ENCODE assay signal across 11 cellular contexts in genomic region chr1:7469255-7469938, GRCh38.
DNase-seq lines count a peak whose midpoint lies in the region; ATAC-seq, FAIRE-seq and TF ChIP-seq lines count a peak whose summit lies in the region.
"Had no signal": no experiment of that assay in that cellular context is flagged by ENCODE, and none has a peak within 500 bp of the region (broad histone marks: within the 10 kb centered on the region; RNA-seq: fewer than 3 reads in every experiment).

No MANE protein-coding gene starts in this region.

- no peak overlapping the region for H4K8ac ChIP-seq in H1 (ENCODE audit: extremely low read depth, insufficient read depth, low read length)

- no peak overlapping the region for H2BK20ac ChIP-seq in H1 (ENCODE audit: low read length)

- no peak overlapping the region for H3K27ac ChIP-seq in H1 (ENCODE audit: low read depth, low read length)
- H3K27ac ChIP-seq: body of pancreas, left lung, transverse colon had no signal

- ATAC-seq in activated CD8-positive, alpha-beta T cell treated with anti-CD3 and anti-CD28 coated beads for 36 hours = no peak
- ATAC-seq: body of pancreas, left lung had no signal

- TF ChIP-seq EP300 in H1 (IDR thresholded peaks at IDR 0.05; ENCODE audit: borderline replicate concordance in 1 of 2, low read depth in 2 of 2, low read length in 2 of 2) = no peak

- intact Hi-C loops in activated CD8-positive, alpha-beta T cell treated with anti-CD3 and anti-CD28 coated beads for 36 hours (cut with micrococcal nuclease) = no loop called here

- H3K9me3 ChIP-seq in MG63 (no peaks in the 10 kb centered on the region), H1 (ENCODE audit: insufficient read depth in 2 of 2, low read depth in 1 of 2, low read length in 1 of 2) (no peaks in the 10 kb centered on the region)
- H3K9me3 ChIP-seq: body of pancreas, left lung, transverse colon had no signal

- no peak for FAIRE-seq in H1 (lab: Jason Lieb, UNC)

- H3K79me1 ChIP-seq in H1 (ENCODE audit: low read depth, low read length) = no peaks in the 10 kb centered on the region

- no peaks in the 10 kb centered on the region for H3K4me1 Mint-ChIP-seq in activated CD8-positive, alpha-beta T cell treated with anti-CD3 and anti-CD28 coated beads for 36 hours (ENCODE audit: low read depth)

- H3K18ac ChIP-seq in H1 (ENCODE audit: extremely low read depth, low read length) = no peak overlapping the region

- H3K36me3 ChIP-seq in MG63 (no peaks in the 10 kb centered on the region), H1 (ENCODE audit: control insufficient read depth in 2 of 4, insufficient read depth in 4 of 4, low read length in 3 of 4) (no peaks in the 10 kb centered on the region)
- H3K36me3 ChIP-seq: left lung, transverse colon had no signal

- no peak overlapping the region for H4K5ac ChIP-seq in H1 (ENCODE audit: insufficient read length, low read depth, low read length)

- no peak overlapping the region for H2BK120ac ChIP-seq in H1 (replicated peaks; ENCODE audit: low read depth, low read length)

- H3K4me3 ChIP-seq in MG63 (no peak overlapping the region), H1 (ENCODE audit: extremely low read depth in 1 of 4, insufficient read depth in 2 of 4, low read depth in 3 of 4, low read length in 4 of 4) (no peak overlapping the region), skeletal muscle cell (ENCODE audit: low read depth, low read length) (no peak overlapping the region)
- H3K4me3 ChIP-seq: body of pancreas, left lung, transverse colon had no signal

- no peaks in the 10 kb centered on the region for H3K27me3 Mint-ChIP-seq in activated CD8-positive, alpha-beta T cell treated with anti-CD3 and anti-CD28 coated beads for 36 hours

- H3K9me3 Mint-ChIP-seq in activated CD8-positive, alpha-beta T cell treated with anti-CD3 and anti-CD28 coated beads for 36 hours = no peaks in the 10 kb centered on the region

- no peaks in the 10 kb centered on the region for H3K36me3 Mint-ChIP-seq in activated CD8-positive, alpha-beta T cell treated with anti-CD3 and anti-CD28 coated beads for 36 hours (ENCODE audit: low read depth)

- no peak overlapping the region for H3K9ac ChIP-seq in H1 (replicated peaks in 1 of 4; ENCODE audit: extremely low read depth in 1 of 4, low read depth in 3 of 4, low read length in 3 of 4)

- no peak for TF ChIP-seq CTCF in H1 (IDR thresholded peaks at IDR 0.05; ENCODE audit: control extremely low read depth in 1 of 3, insufficient read depth in 1 of 3, low read depth in 1 of 3, low read length in 3 of 3)
- no peak for TF ChIP-seq CTCF in activated CD8-positive, alpha-beta T cell treated with anti-CD3 and anti-CD28 coated beads for 36 hours (IDR thresholded peaks at IDR 0.05)

- no peaks in the 10 kb centered on the region for H3K27me3 ChIP-seq in MG63
- H3K27me3 ChIP-seq in H1 (replicated peaks in 1 of 4; ENCODE audit: control insufficient read depth in 3 of 4, extremely low read depth in 1 of 4, insufficient read depth in 3 of 4, low read length in 3 of 4) = no peaks in the 10 kb centered on the region; a peak in 1 of 7 replicates
- H3K27me3 ChIP-seq: body of pancreas, left lung, transverse colon had no signal

- H3K79me2 ChIP-seq in H1 (ENCODE audit: control insufficient read depth in 1 of 2, insufficient read depth in 2 of 2, low read length in 2 of 2) = no peaks in the 10 kb centered on the region

- POLR2A ChIA-PET in H1 (lab: Charles Lee; ENCODE audit: partially characterized antibody) = no interaction called here
- POLR2A ChIA-PET in activated CD8-positive, alpha-beta T cell treated with anti-CD3 and anti-CD28 coated beads for 36 hours (lab: Charles Lee) = no interaction called here

- CTCF ChIA-PET in H1 (lab: Charles Lee; ENCODE audit: partially characterized antibody) = interaction anchor here (0.8 to 9.2 kb wide), 4 partner anchors 14 to 176 kb away, joined by 3 to 97 read pairs (median 3); no protein-coding TSS in a partner anchor
- CTCF ChIA-PET in activated CD8-positive, alpha-beta T cell treated with anti-CD3 and anti-CD28 coated beads for 36 hours (lab: Charles Lee) = no interaction called here

- H3K27ac Mint-ChIP-seq in activated CD8-positive, alpha-beta T cell treated with anti-CD3 and anti-CD28 coated beads for 36 hours = no peak overlapping the region

- H2BK5ac ChIP-seq in H1 (ENCODE audit: low read depth, low read length) = no peak overlapping the region

- H2BK15ac ChIP-seq in H1 (ENCODE audit: low read length) = 0 out of 2 replicates have a peak overlapping the region, but pooled peaks have one; percentile 18

- no peak overlapping the region for H3K14ac ChIP-seq in H1 (ENCODE audit: insufficient read length)

- H4K20me1 ChIP-seq in H1 (replicated peaks in 1 of 2; ENCODE audit: control insufficient read depth in 1 of 2, insufficient read depth in 2 of 2, low read length in 2 of 2) = no peaks in the 10 kb centered on the region

- H2AK5ac ChIP-seq in H1 (ENCODE audit: low read depth, low read length) = no peak overlapping the region

- no peak overlapping the region for H3K4me2 ChIP-seq in H1 (ENCODE audit: insufficient read depth in 1 of 2, low read depth in 2 of 2, low read length in 2 of 2)

- H2BK12ac ChIP-seq in H1 (ENCODE audit: low read depth, low read length) = no peak overlapping the region

- DNase-seq in EL = peak; percentile 73
- peak; percentile 43 for DNase-seq in MG63
- DNase-seq in H1 (ENCODE audit: low read depth in 1 of 2, low spot score in 2 of 2) = no peak
- DNase-seq in skeletal muscle cell (ENCODE audit: low read depth) = peak; percentile 67
- DNase-seq in globus pallidus (ENCODE audit: low spot score) = no peak
- DNase-seq in activated CD8-positive, alpha-beta T cell treated with anti-CD3 and anti-CD28 coated beads for 36 hours = no peak
- DNase-seq in stimulated activated CD4-positive, alpha-beta T cell treated with anti-CD3 and anti-CD28 coated beads, Interleukin-4, amount 100 ng/mL, for 1 hour = no peak
- DNase-seq: NCI-H1092, transverse colon had no signal

- TF ChIP-seq RAD21 in H1 (IDR thresholded peaks at IDR 0.05 in 1 of 2, conservative IDR thresholded peaks at IDR 0.05 in 1 of 2; ENCODE audit: low read depth in 2 of 2, low read length in 2 of 2) = no peak

- H3K4me1 ChIP-seq in H1 (replicated peaks in 1 of 4; ENCODE audit: control insufficient read depth in 3 of 4, insufficient read depth in 4 of 4, low read length in 3 of 4) = no peaks in the 10 kb centered on the region
- H3K4me1 ChIP-seq: body of pancreas had no signal

- WGBS in H1 (ENCODE audit: extremely low coverage in 1 of 2, insufficient coverage in 1 of 2, insufficient read length in 1 of 2, insufficient replicate concordance in 2 of 2, low coverage in 1 of 2, low lambda C conversion rate in 2 of 2, missing lambda C conversion rate in 1 of 2), 2 experiments = 91% methylated on average over 11 of the region's 13 CpGs; no CpG with 5 or more reads in 1 of the 2 experiments

- no peak overlapping the region for H4K91ac ChIP-seq in H1 (replicated peaks; ENCODE audit: insufficient read length, low read length)

- H3K4me3 Mint-ChIP-seq in activated CD8-positive, alpha-beta T cell treated with anti-CD3 and anti-CD28 coated beads for 36 hours = no peak overlapping the region

- no peak overlapping the region for H3K23ac ChIP-seq in H1 (ENCODE audit: insufficient read length)

- no peak overlapping the region for H3K4ac ChIP-seq in H1 (replicated peaks; ENCODE audit: insufficient read length, low read depth, low read length)

- H3K23me2 ChIP-seq in H1 (ENCODE audit: low read depth, low read length) = no peaks in the 10 kb centered on the region

- no peak for TF ChIP-seq POLR2A in H1 (IDR thresholded peaks at IDR 0.05; ENCODE audit: control extremely low read depth in 1 of 2, low read depth in 2 of 2, low read length in 2 of 2)

- no peak overlapping the region for H3K56ac ChIP-seq in H1 (replicated peaks; ENCODE audit: insufficient read length, low read depth, low read length)

- no peak overlapping the region for H2AFZ ChIP-seq in H1 (ENCODE audit: low read length)

TF ChIP-seq in H1, 55 proteins besides CTCF, POLR2A, EP300 and RAD21 (continues in another document):
- TF ChIP-seq KDM5A (IDR thresholded peaks at IDR 0.05; ENCODE audit: low read length) (no peak), SP1 (IDR thresholded peaks at IDR 0.05; ENCODE audit: low read depth, low read length) (no peak), EGR1 (IDR thresholded peaks at IDR 0.05; ENCODE audit: borderline replicate concordance, low read depth, low read length) (no peak), RNF2 (IDR thresholded peaks at IDR 0.05; ENCODE audit: borderline replicate concordance, low read depth, low read length, missing control alignments, poor library complexity, severe bottlenecking) (no peak), CREB1 (IDR thresholded peaks at IDR 0.05) (no peak)
- TF ChIP-seq, protein P1, sequence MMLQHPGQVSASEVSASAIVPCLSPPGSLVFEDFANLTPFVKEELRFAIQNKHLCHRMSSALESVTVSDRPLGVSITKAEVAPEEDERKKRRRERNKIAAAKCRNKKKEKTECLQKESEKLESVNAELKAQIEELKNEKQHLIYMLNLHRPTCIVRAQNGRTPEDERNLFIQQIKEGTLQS (IDR thresholded peaks at IDR 0.05; ENCODE audit: insufficient read depth, low read depth, low read length) = no peak

Comparison
In these comparisons a context has a peak if more than half of its experiments do, and no peak if none do; other contexts are left out.
1. DNase-seq: peak in EL (single experiment), MG63 (single experiment) and skeletal muscle cell (single experiment); none in H1 (0 of 2), globus pallidus (single experiment), activated CD8-positive, alpha-beta T cell treated with anti-CD3 and anti-CD28 coated beads for 36 hours (single experiment) and stimulated activated CD4-positive, alpha-beta T cell treated with anti-CD3 and anti-CD28 coated beads, Interleukin-4, amount 100 ng/mL, for 1 hour (single experiment).